11 cellular contexts compared by ENCODE assay signal in the genomic region with DNA sequence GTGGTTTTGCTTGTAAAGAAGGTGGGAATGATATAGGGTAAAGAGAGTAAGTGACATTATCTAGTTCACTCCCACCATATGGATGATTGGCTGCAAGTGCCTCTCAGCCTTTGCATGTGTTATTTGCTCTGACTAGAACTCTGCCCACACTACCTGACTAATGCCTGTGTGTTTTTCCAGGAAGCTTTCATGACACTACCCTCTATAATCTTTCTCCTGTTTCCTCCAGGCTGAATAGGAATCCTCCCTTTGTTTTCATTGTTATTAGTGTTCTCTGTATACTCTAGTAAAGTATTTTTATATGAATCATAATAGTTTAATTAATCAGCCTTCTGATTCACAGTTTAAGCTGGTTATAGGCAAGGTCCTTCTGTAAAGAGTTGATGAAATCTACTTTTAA. TPM values are rescaled to one million over a fixed set of nuclear protein-coding genes. Genes with fewer than 3 reads are reported as not detected.
DNase-seq lines count a peak whose midpoint lies in the region; ATAC-seq and TF ChIP-seq lines count a peak whose summit lies in the region.
"Not testable (repeated sequence)": the region's sequence is repeated elsewhere in the genome, so short reads cannot be mapped to it uniquely, and the experiment has no call there.
"Had no signal": no experiment of that assay in that cellular context is flagged by ENCODE, and none has a peak within 500 bp of the region (broad histone marks: within the 10 kb centered on the region; RNA-seq: fewer than 3 reads in every experiment).

No MANE protein-coding gene starts in this region.

- H3K4me3 Mint-ChIP-seq in activated T-cell treated with anti-CD3 and anti-CD28 coated beads, Interleukin-2, amount 50 U/mL, for 72 hours, result not testable (repeated sequence)

- in situ Hi-C loops in Panc1 (cut with HindIII; ENCODE audit: low pct_unique_long_range_greater_than_20kb, low sequenced_read_pairs), result not testable (repeated sequence)

- not testable (repeated sequence) for H3K27ac Mint-ChIP-seq in activated T-cell treated with anti-CD3 and anti-CD28 coated beads, Interleukin-2, amount 50 U/mL, for 72 hours

- not testable (repeated sequence) for TF ChIP-seq EP300 in upper lobe of left lung (IDR thresholded peaks at IDR 0.05)

- H3K27me3 Mint-ChIP-seq in activated T-cell treated with anti-CD3 and anti-CD28 coated beads, Interleukin-2, amount 50 U/mL, for 72 hours (ENCODE audit: low read depth), result not testable (repeated sequence)

- TF ChIP-seq POLR2A in upper lobe of left lung (IDR thresholded peaks at IDR 0.05), result not testable (repeated sequence)

- H3K9me3 Mint-ChIP-seq in activated T-cell treated with anti-CD3 and anti-CD28 coated beads, Interleukin-2, amount 50 U/mL, for 72 hours, result not testable (repeated sequence)

- H3K4me1 Mint-ChIP-seq in activated T-cell treated with anti-CD3 and anti-CD28 coated beads, Interleukin-2, amount 50 U/mL, for 72 hours (ENCODE audit: low read depth), result peaks cover 15% of the 10 kb centered on the region

- H3K9me3 ChIP-seq in Panc1 (ENCODE audit: control insufficient read depth, insufficient read depth, low read depth, low read length); colonic mucosa; left lung; upper lobe of left lung: not testable (repeated sequence)

- H3K27me3 ChIP-seq in Panc1 (ENCODE audit: control insufficient read depth, insufficient read depth, low read length); colonic mucosa; left lung; upper lobe of left lung: not testable (repeated sequence)

- ATAC-seq in Panc1, result 0 out of 2 replicates have a peak, but pooled peaks have one; percentile 40
- peak; percentile 41 to 82 for ATAC-seq in activated T-cell treated with anti-CD3 and anti-CD28 coated beads, Interleukin-2, amount 50 U/mL, for 72 hours (replicated peaks in 1 of 2)
- peak; percentile 65 for ATAC-seq in left lung
- not testable (repeated sequence) for ATAC-seq in upper lobe of left lung (ENCODE audit: low FRiP score in 2 of 2)

- DNase-seq in HPDE6-E6E7 (ENCODE audit: extremely low spot score), result peak; percentile 34
- not testable (repeated sequence) for DNase-seq in Panc1 (ENCODE audit: low read depth, low spot score); activated T-cell treated with anti-CD3 and anti-CD28 coated beads, Interleukin-2, amount 50 U/mL, for 72 hours; colonic mucosa; left lung; upper lobe of left lung
- peak; percentile 27 for DNase-seq in fibroblast of pulmonary artery (ENCODE audit: low read depth)
- peak; percentile 10 for DNase-seq in pulmonary artery endothelial cell (ENCODE audit: low read depth, low spot score)

- BruUV-seq in Panc1 (replicated peaks; lab: Mats Ljungman, UMichigan), result not testable (repeated sequence)

- not testable (repeated sequence) for H3K4me1 ChIP-seq in Panc1 (ENCODE audit: control insufficient read depth, insufficient read depth, low read length); colonic mucosa
- H3K4me1 ChIP-seq in left lung, result peaks cover 0 to 20% of the 10 kb centered on the region in 2 donors
- peaks cover 0 to 12% (median 2%) of the 10 kb centered on the region in 4 donors for H3K4me1 ChIP-seq in upper lobe of left lung

- TF ChIP-seq CTCF in Panc1 (IDR thresholded peaks at IDR 0.05); colonic mucosa (IDR thresholded peaks at IDR 0.05); fibroblast of pulmonary artery (IDR thresholded peaks at IDR 0.05; ENCODE audit: low read length, missing control alignments); left lung (IDR thresholded peaks at IDR 0.05); upper lobe of left lung (IDR thresholded peaks at IDR 0.05): not testable (repeated sequence)

- H3K27ac ChIP-seq in Panc1 (ENCODE audit: low read length), result not testable (repeated sequence)
- H3K27ac ChIP-seq in colonic mucosa (peak overlapping the region; percentile 53), left lung (peak overlapping the region in 1 of 2 donors; percentile 73), upper lobe of left lung (peak overlapping the region in 3 of 4 donors; percentile 13 to 85 (median 75))

- POLR2A ChIA-PET in Panc1 (lab: Charles Lee), result not testable (repeated sequence)

- not testable (repeated sequence) for H3K9ac ChIP-seq in colonic mucosa (ENCODE audit: low read depth in 2 of 2, low read length in 2 of 2)

- CTCF ChIA-PET in Panc1 (lab: Charles Lee), result not testable (repeated sequence)

- intact Hi-C loops in Panc1 (cut with micrococcal nuclease; ENCODE audit: unreplicated experiment); colonic mucosa (cut with DNase I); left lung (cut with DNase I): not testable (repeated sequence)

- H3K4me3 ChIP-seq in Panc1 (ENCODE audit: low read depth in 2 of 2, low read length in 2 of 2); colonic mucosa; fibroblast of pulmonary artery (replicated peaks; ENCODE audit: low read depth, low read length); left lung; upper lobe of left lung: not testable (repeated sequence)

- H3K36me3 Mint-ChIP-seq in activated T-cell treated with anti-CD3 and anti-CD28 coated beads, Interleukin-2, amount 50 U/mL, for 72 hours (ENCODE audit: insufficient read depth in 2 of 2), result not testable (repeated sequence)

- not testable (repeated sequence) for H3K36me3 ChIP-seq in Panc1 (ENCODE audit: control insufficient read depth, insufficient read depth, low read length); colonic mucosa; left lung; upper lobe of left lung

RNA-seq across cellular contexts. Expression of gene TMEM45B, which starts 13.8 kb away (rescaled TPM):
- total RNA-seq in Panc1 (2021; ENCODE audit: unreplicated experiment), result 2.6 TPM
- polyA plus RNA-seq in Panc1 (2012; ENCODE audit: insufficient read length), result 1.7 TPM
- total RNA-seq in activated T-cell treated with anti-CD3 and anti-CD28 coated beads, Interleukin-2, amount 50 U/mL, for 72 hours, result 1 to 10 TPM; 2.5 to 3.3 TPM
- total RNA-seq in colonic mucosa, result 100 to 1,000 TPM; 191 to 303 TPM
- 10 to 100 TPM; 19.3 to 24.3 TPM for total RNA-seq in left lung
- total RNA-seq in pulmonary artery endothelial cell, result 0.42 and 1.8 TPM in 2 replicates
- 10 to 100 TPM in 5 of 6 donors, 1 to 10 TPM in 1; 9.4 to 38.7 (median 13.9) TPM for total RNA-seq in upper lobe of left lung
- total RNA-seq: H4, SJCRH30 had no signal
- polyA plus RNA-seq: AG04450 had no signal

Comparison
In these comparisons a context has a peak if more than half of its experiments do, and no peak if none do; other contexts are left out.
1. RNA of gene TMEM45B, which starts 13.8 kb away (total RNA-seq): 191 to 303 TPM in colonic mucosa; 19.3 to 24.3 TPM in left lung, 9.4 to 38.7 TPM in upper lobe of left lung, 2.5 to 3.3 TPM in activated T-cell treated with anti-CD3 and anti-CD28 coated beads, Interleukin-2, amount 50 U/mL, for 72 hours, 2.6 TPM in Panc1 (single experiment) and 0.42 to 1.8 TPM in pulmonary artery endothelial cell; every median in the first group is over 4 times any median in the second.